Comparison of ENCODE assay signal across 9 cellular contexts in genomic region chr2:64404002-64404731, GRCh38. TPM values are rescaled to one million over a fixed set of nuclear protein-coding genes. Genes with fewer than 3 reads are reported as not detected.
DNase-seq lines count a peak whose midpoint lies in the region; ATAC-seq and TF ChIP-seq lines count a peak whose summit lies in the region.
"Had no signal": no experiment of that assay in that cellular context is flagged by ENCODE, and none has a peak within 500 bp of the region (broad histone marks: within the 10 kb centered on the region; RNA-seq: fewer than 3 reads in every experiment).

No MANE protein-coding gene starts in this region.

- H2AFZ ChIP-seq in OCI-LY7 (ENCODE audit: low read length), result no peak overlapping the region

- no peaks in the 10 kb centered on the region for H3K36me3 ChIP-seq in OCI-LY7 (ENCODE audit: insufficient read depth, low read length)

- H3K4me2 ChIP-seq in OCI-LY7 (ENCODE audit: low read length), result no peak overlapping the region

- ATAC-seq in GM19351 (IDR thresholded peaks at IDR 0.05; ENCODE audit: unreplicated experiment), result no peak
- no peak for ATAC-seq in stimulated activated naive CD8-positive, alpha-beta T cell treated with anti-CD3 and anti-CD28 coated beads, Interleukin-15, amount 100 ng/mL, for 72 hours

- H3K79me2 ChIP-seq in OCI-LY7 (ENCODE audit: insufficient read depth, low read depth, low read length), result no peaks in the 10 kb centered on the region

- H3K4me1 Mint-ChIP-seq in activated T-cell treated with anti-CD3 and anti-CD28 coated beads, Interleukin-2, amount 50 U/mL, for 24 hours (ENCODE audit: low read depth), result no peaks in the 10 kb centered on the region
- no peaks in the 10 kb centered on the region for H3K4me1 Mint-ChIP-seq in stimulated activated naive CD8-positive, alpha-beta T cell treated with anti-CD3 and anti-CD28 coated beads, Interleukin-15, amount 100 ng/mL, for 72 hours
- H3K4me1 Mint-ChIP-seq: activated naive CD4-positive, alpha-beta T cell treated with anti-CD3 and anti-CD28 coated beads, Interleukin-2, amount 50 U/mL, for 24 hours had no signal

- no peak overlapping the region for H3K4me3 Mint-ChIP-seq in activated T-cell treated with anti-CD3 and anti-CD28 coated beads, Interleukin-2, amount 50 U/mL, for 24 hours
- H3K4me3 Mint-ChIP-seq in stimulated activated naive CD8-positive, alpha-beta T cell treated with anti-CD3 and anti-CD28 coated beads, Interleukin-15, amount 100 ng/mL, for 72 hours, result no peak overlapping the region
- H3K4me3 Mint-ChIP-seq: activated naive CD4-positive, alpha-beta T cell treated with anti-CD3 and anti-CD28 coated beads, Interleukin-2, amount 50 U/mL, for 24 hours had no signal

- CTCF ChIA-PET in OCI-LY7 (lab: Charles Lee; ENCODE audit: unreplicated experiment), result interaction anchor here (0.7 kb wide), 1 partner anchor 8 kb away, joined by 3 read pairs; no protein-coding TSS in a partner anchor

- H3K4me3 ChIP-seq in fibroblast of mammary gland (ENCODE audit: control insufficient read depth, low read depth, low read length) (no peak overlapping the region), OCI-LY7 (ENCODE audit: low read depth, low read length, poor library complexity, severe bottlenecking) (no peak overlapping the region)

- H3K9me3 Mint-ChIP-seq in activated T-cell treated with anti-CD3 and anti-CD28 coated beads, Interleukin-2, amount 50 U/mL, for 24 hours, result no peaks in the 10 kb centered on the region
- no peaks in the 10 kb centered on the region for H3K9me3 Mint-ChIP-seq in stimulated activated naive CD8-positive, alpha-beta T cell treated with anti-CD3 and anti-CD28 coated beads, Interleukin-15, amount 100 ng/mL, for 72 hours
- H3K9me3 Mint-ChIP-seq: activated naive CD4-positive, alpha-beta T cell treated with anti-CD3 and anti-CD28 coated beads, Interleukin-2, amount 50 U/mL, for 24 hours had no signal

- no peaks in the 10 kb centered on the region for H3K36me3 Mint-ChIP-seq in activated T-cell treated with anti-CD3 and anti-CD28 coated beads, Interleukin-2, amount 50 U/mL, for 24 hours (ENCODE audit: low read depth)
- H3K36me3 Mint-ChIP-seq: activated naive CD4-positive, alpha-beta T cell treated with anti-CD3 and anti-CD28 coated beads, Interleukin-2, amount 50 U/mL, for 24 hours had no signal

- peaks cover 4% of the 10 kb centered on the region for H3K4me1 ChIP-seq in OCI-LY7 (ENCODE audit: insufficient read depth, low read length, poor library complexity, severe bottlenecking)

- peak; percentile 66 for DNase-seq in DMS153 treated with DMSO at 0.1 percent for 48 hours (lab: John Stamatoyannopoulos, UW; ENCODE audit: unreplicated experiment)
- peak; percentile 41 for DNase-seq in NCI-H748 treated with DMSO at 0.1 percent for 48 hours (lab: John Stamatoyannopoulos, UW)
- DNase-seq in fibroblast of mammary gland (ENCODE audit: low read depth), result peak; percentile 88
- DNase-seq in myocyte (ENCODE audit: low read depth), result peak; percentile 81
- DNase-seq in activated T-cell treated with anti-CD3 and anti-CD28 coated beads, Interleukin-2, amount 50 U/mL, for 24 hours, result no peak
- no peak for DNase-seq in stimulated activated naive CD8-positive, alpha-beta T cell treated with anti-CD3 and anti-CD28 coated beads, Interleukin-15, amount 100 ng/mL, for 72 hours
- no peak for DNase-seq in OCI-LY7 (ENCODE audit: low spot score)

- no peak overlapping the region for H3K27ac Mint-ChIP-seq in activated T-cell treated with anti-CD3 and anti-CD28 coated beads, Interleukin-2, amount 50 U/mL, for 24 hours
- H3K27ac Mint-ChIP-seq in stimulated activated naive CD8-positive, alpha-beta T cell treated with anti-CD3 and anti-CD28 coated beads, Interleukin-15, amount 100 ng/mL, for 72 hours, result no peak overlapping the region
- H3K27ac Mint-ChIP-seq: activated naive CD4-positive, alpha-beta T cell treated with anti-CD3 and anti-CD28 coated beads, Interleukin-2, amount 50 U/mL, for 24 hours had no signal

- no peak overlapping the region for H3K27ac ChIP-seq in OCI-LY7 (ENCODE audit: low read depth, low read length, poor library complexity, severe bottlenecking)

- intact Hi-C loops in OCI-LY7 (cut with micrococcal nuclease; ENCODE audit: unreplicated experiment), result no loop called here

- POLR2A ChIA-PET in OCI-LY7 (lab: Charles Lee), result no interaction called here

- H3K9me3 ChIP-seq in OCI-LY7 (ENCODE audit: low read length), result 0 out of 2 replicates have a peak, but pooled peaks cover 3% of the 10 kb centered on the region

- BruUV-seq in OCI-LY7 (replicated peaks; lab: Mats Ljungman, UMichigan), result no TSS peak

- H4K20me1 ChIP-seq in OCI-LY7 (ENCODE audit: insufficient read depth, low read length), result no peaks in the 10 kb centered on the region

- H3K9me2 ChIP-seq in OCI-LY7 (ENCODE audit: insufficient read depth, low read length), result no peaks in the 10 kb centered on the region

- no peaks in the 10 kb centered on the region for H3K27me3 Mint-ChIP-seq in activated T-cell treated with anti-CD3 and anti-CD28 coated beads, Interleukin-2, amount 50 U/mL, for 24 hours
- peaks cover 7% of the 10 kb centered on the region for H3K27me3 Mint-ChIP-seq in stimulated activated naive CD8-positive, alpha-beta T cell treated with anti-CD3 and anti-CD28 coated beads, Interleukin-15, amount 100 ng/mL, for 72 hours
- H3K27me3 Mint-ChIP-seq: activated naive CD4-positive, alpha-beta T cell treated with anti-CD3 and anti-CD28 coated beads, Interleukin-2, amount 50 U/mL, for 24 hours had no signal

- TF ChIP-seq CTCF in fibroblast of mammary gland (conservative IDR thresholded peaks at IDR 0.05; ENCODE audit: control insufficient read depth, insufficient read depth, low read depth, low read length) (no peak), OCI-LY7 (conservative IDR thresholded peaks at IDR 0.05; ENCODE audit: low read length) (no peak)

RNA-seq across cellular contexts. Expression of gene LGALSL, which starts 49.8 kb away (rescaled TPM):
- total RNA-seq in myocyte (0.57 and 2.0 TPM in 2 replicates), OCI-LY7 (2022) (3.8 and 4.5 TPM in 2 replicates)
- 3.5 TPM for polyA plus RNA-seq in myocyte (2012)
- total RNA-seq in OCI-LY7 (2014; rRNA removed; shearing (Covaris generic)), result 3.1 and 3.2 TPM in 2 replicates

Comparison
In these comparisons a context has a peak if more than half of its experiments do, and no peak if none do; other contexts are left out.
1. DNase-seq: peak in DMS153 treated with DMSO at 0.1 percent for 48 hours (single experiment), NCI-H748 treated with DMSO at 0.1 percent for 48 hours (single experiment), fibroblast of mammary gland (single experiment) and myocyte (single experiment); none in activated T-cell treated with anti-CD3 and anti-CD28 coated beads, Interleukin-2, amount 50 U/mL, for 24 hours (single experiment), stimulated activated naive CD8-positive, alpha-beta T cell treated with anti-CD3 and anti-CD28 coated beads, Interleukin-15, amount 100 ng/mL, for 72 hours (0 of 2) and OCI-LY7 (single experiment).